Comparison of ENCODE assay signal across 3 cellular contexts in genomic region chr2:220346919-220347318, GRCh38.
TF ChIP-seq lines count a peak whose summit lies in the region.

No MANE protein-coding gene starts in this region.

TF ChIP-seq in HepG2, 621 proteins besides CTCF, POLR2A, EP300 and RAD21:
- TF ChIP-seq ZBTB26 (CRISPR knock-in tag; IDR thresholded peaks at IDR 0.05; ENCODE audit: borderline replicate concordance) (no peak), MAFK (conservative IDR thresholded peaks at IDR 0.05 in 1 of 2, IDR thresholded peaks at IDR 0.05 in 1 of 2; ENCODE audit: low read length in 2 of 2) (peak; percentile 47 to 65; a peak in 3 of 4 replicates), MAFF (IDR thresholded peaks at IDR 0.05; ENCODE audit: low read depth, low read length) (0 out of 2 replicates have a peak, but pooled peaks have one; percentile 35)

TF ChIP-seq in A549, 52 proteins besides CTCF, POLR2A, EP300 and RAD21:
- TF ChIP-seq CBX8 (IDR thresholded peaks at IDR 0.05) (no peak), MAFK (IDR thresholded peaks at IDR 0.05; ENCODE audit: partially characterized antibody) (peak; percentile 51), EHF (CRISPR knock-in tag; IDR thresholded peaks at IDR 0.05) (no peak)

TF ChIP-seq in IMR-90, 13 proteins besides CTCF, POLR2A, EP300 and RAD21:
- TF ChIP-seq USF2 (IDR thresholded peaks at IDR 0.05; ENCODE audit: low read depth, low read length) (no peak), MAFK (IDR thresholded peaks at IDR 0.05; ENCODE audit: low read depth, low read length) (peak; percentile 35; the same call in 1 of the 2 replicates), MAZ (IDR thresholded peaks at IDR 0.05; ENCODE audit: borderline replicate concordance, low read depth, low read length) (no peak)
